23 cellular contexts compared by ENCODE assay signal in the genomic region with DNA sequence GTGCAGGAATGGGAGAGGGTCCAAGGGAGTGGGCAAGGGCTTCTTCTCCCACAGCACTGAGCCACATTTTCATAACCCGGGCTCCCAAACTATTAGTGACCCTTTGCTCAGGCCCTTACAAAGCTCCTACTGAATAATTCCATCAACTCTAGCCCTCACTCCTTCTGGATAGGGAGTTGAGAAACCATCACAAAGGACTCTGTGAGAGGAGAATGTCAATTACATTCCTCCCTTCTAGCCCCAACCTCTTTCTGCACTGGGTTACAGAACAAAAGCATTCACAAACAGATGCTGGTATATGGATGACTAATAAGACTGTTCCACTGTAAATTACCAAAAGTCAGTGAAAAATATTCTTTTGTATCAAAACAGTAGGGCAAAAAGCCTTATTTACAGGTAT.
"Had no signal": no experiment of that assay in that cellular context is flagged by ENCODE, and none has a peak within 500 bp of the region (broad histone marks: within the 10 kb centered on the region; RNA-seq: fewer than 3 reads in every experiment).

No MANE protein-coding gene starts in this region.

- H3K36me3 ChIP-seq: esophagus muscularis mucosa, gastroesophageal sphincter, neutrophil, right lobe of liver, thoracic aorta had no signal

- H3K9me3 Mint-ChIP-seq: dendritic cell treated with granulocyte-macrophage colony-stimulating factor and Interleukin-4, amounts not matched to agents 40 ng/mL and 50 ng/mL, for 4 days; stimulated activated naive CD8-positive, alpha-beta T cell treated with anti-CD3 and anti-CD28 coated beads, Interleukin-15, amount 100 ng/mL, for 72 hours had no signal

- H3K27ac Mint-ChIP-seq: effector memory CD8-positive, alpha-beta T cell; nephron; stimulated activated naive CD8-positive, alpha-beta T cell treated with anti-CD3 and anti-CD28 coated beads, Interleukin-15, amount 100 ng/mL, for 72 hours had no signal

- H3K4me3 Mint-ChIP-seq: dendritic cell treated with granulocyte-macrophage colony-stimulating factor and Interleukin-4, amounts not matched to agents 40 ng/mL and 50 ng/mL, for 4 days; effector memory CD8-positive, alpha-beta T cell; naive B cell; nephron; stimulated activated naive B cell treated with anti-CD40 and anti-IgM and Interleukin-4, amounts not matched to agents 10 μg/mL and 1 μg/mL and 100 μg/mL, for 72 hours; stimulated activated naive CD8-positive, alpha-beta T cell treated with anti-CD3 and anti-CD28 coated beads, Interleukin-15, amount 100 ng/mL, for 72 hours had no signal

- H3K4me3 ChIP-seq: esophagus muscularis mucosa, gastroesophageal sphincter, lung, psoas muscle, right lobe of liver, skin epidermis, thoracic aorta had no signal

- H3K27me3 ChIP-seq: esophagus muscularis mucosa, gastroesophageal sphincter, neutrophil, right lobe of liver had no signal

- DNase-seq: effector memory CD8-positive, alpha-beta T cell; glutamatergic neuron; left colon; left ventricle myocardium superior; mesenchymal stem cell; naive B cell; psoas muscle; retina; right lobe of liver; stimulated activated CD4-positive, alpha-beta T cell treated with anti-CD3 and anti-CD28 coated beads, Interleukin-2, amount 100 ng/mL, for 24 hours; stimulated activated CD4-positive, alpha-beta T cell treated with anti-CD3 and anti-CD28 coated beads, Interleukin-4, amount 100 ng/mL, for 4 hours; stimulated activated naive B cell treated with anti-CD40 and anti-IgM and Interleukin-4, amounts not matched to agents 10 μg/mL and 1 μg/mL and 100 μg/mL, for 72 hours; stimulated activated naive CD8-positive, alpha-beta T cell treated with anti-CD3 and anti-CD28 coated beads, Interleukin-15, amount 100 ng/mL, for 72 hours had no signal

- H3K4me1 ChIP-seq: gastroesophageal sphincter, psoas muscle, right lobe of liver had no signal

- FAIRE-seq: colon had no signal

- H3K4me1 Mint-ChIP-seq: nephron; stimulated activated naive CD8-positive, alpha-beta T cell treated with anti-CD3 and anti-CD28 coated beads, Interleukin-15, amount 100 ng/mL, for 72 hours had no signal

- ATAC-seq: effector memory CD8-positive, alpha-beta T cell; gastroesophageal sphincter; left colon; psoas muscle; stimulated activated naive B cell treated with anti-CD40 and anti-IgM and Interleukin-4, amounts not matched to agents 10 μg/mL and 1 μg/mL and 100 μg/mL, for 72 hours; stimulated activated naive CD8-positive, alpha-beta T cell treated with anti-CD3 and anti-CD28 coated beads, Interleukin-15, amount 100 ng/mL, for 72 hours had no signal

- H3K27ac ChIP-seq: epithelial cell of prostate, neutrophil, psoas muscle, right lobe of liver, skin epidermis, thoracic aorta had no signal

- H3K9me3 ChIP-seq: esophagus muscularis mucosa, gastroesophageal sphincter, neutrophil, psoas muscle, right lobe of liver, thoracic aorta had no signal

- H3K36me3 Mint-ChIP-seq: naive B cell had no signal

- H3K27me3 Mint-ChIP-seq: dendritic cell treated with granulocyte-macrophage colony-stimulating factor and Interleukin-4, amounts not matched to agents 40 ng/mL and 50 ng/mL, for 4 days; effector memory CD8-positive, alpha-beta T cell; naive B cell; stimulated activated naive B cell treated with anti-CD40 and anti-IgM and Interleukin-4, amounts not matched to agents 10 μg/mL and 1 μg/mL and 100 μg/mL, for 72 hours; stimulated activated naive CD8-positive, alpha-beta T cell treated with anti-CD3 and anti-CD28 coated beads, Interleukin-15, amount 100 ng/mL, for 72 hours had no signal
